In the genomic region with DNA sequence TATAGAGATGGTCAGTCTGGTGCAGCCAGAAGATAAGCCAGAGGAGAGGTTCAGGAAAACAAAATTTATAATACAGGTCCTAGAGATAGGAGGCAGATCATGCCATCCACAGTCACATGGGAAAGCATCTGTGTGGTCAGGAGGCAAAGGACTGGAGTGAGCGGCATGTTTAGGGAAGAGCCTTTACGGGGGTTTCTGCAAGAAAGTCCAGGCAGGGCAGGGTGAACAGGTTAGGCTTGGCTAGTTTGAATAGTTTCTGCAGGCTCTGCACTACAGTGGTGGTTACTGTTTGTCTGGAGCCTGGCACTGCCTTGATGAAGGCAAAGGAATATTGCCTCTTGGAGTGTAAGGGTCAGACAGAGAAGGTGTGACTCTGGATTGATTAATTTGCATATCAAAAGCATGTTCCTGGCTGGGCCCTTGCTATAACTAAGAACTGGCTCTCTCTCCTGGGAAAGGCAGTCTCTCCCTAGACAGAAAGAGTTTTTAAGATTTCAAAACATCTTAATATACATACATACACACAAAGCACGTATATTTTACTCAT, we compare ENCODE assay signal across 2 cellular contexts.
TF ChIP-seq lines count a peak whose summit lies in the region.

No MANE protein-coding gene starts in this region.

TF ChIP-seq in GM23338, 12 proteins besides CTCF, POLR2A, EP300 and RAD21 (continues in another document):
- TF ChIP-seq ETS1 (IDR thresholded peaks at IDR 0.05) (no peak), ZNF114 (CRISPR knock-in tag; IDR thresholded peaks at IDR 0.05) (no peak), REST (IDR thresholded peaks at IDR 0.05; ENCODE audit: unreplicated experiment) (no peak), POLR2AphosphoS5 (IDR thresholded peaks at IDR 0.05; ENCODE audit: low read depth) (no peak), CREB1 (CRISPR knock-in tag; IDR thresholded peaks at IDR 0.05; ENCODE audit: low read depth) (no peak), JUNB (IDR thresholded peaks at IDR 0.05; ENCODE audit: unreplicated experiment) (no peak), ZNF331 (CRISPR knock-in tag; IDR thresholded peaks at IDR 0.05; ENCODE audit: low read depth) (no peak), STAT1 (IDR thresholded peaks at IDR 0.05; ENCODE audit: unreplicated experiment) (no peak)
- TF ChIP-seq, protein P1, sequence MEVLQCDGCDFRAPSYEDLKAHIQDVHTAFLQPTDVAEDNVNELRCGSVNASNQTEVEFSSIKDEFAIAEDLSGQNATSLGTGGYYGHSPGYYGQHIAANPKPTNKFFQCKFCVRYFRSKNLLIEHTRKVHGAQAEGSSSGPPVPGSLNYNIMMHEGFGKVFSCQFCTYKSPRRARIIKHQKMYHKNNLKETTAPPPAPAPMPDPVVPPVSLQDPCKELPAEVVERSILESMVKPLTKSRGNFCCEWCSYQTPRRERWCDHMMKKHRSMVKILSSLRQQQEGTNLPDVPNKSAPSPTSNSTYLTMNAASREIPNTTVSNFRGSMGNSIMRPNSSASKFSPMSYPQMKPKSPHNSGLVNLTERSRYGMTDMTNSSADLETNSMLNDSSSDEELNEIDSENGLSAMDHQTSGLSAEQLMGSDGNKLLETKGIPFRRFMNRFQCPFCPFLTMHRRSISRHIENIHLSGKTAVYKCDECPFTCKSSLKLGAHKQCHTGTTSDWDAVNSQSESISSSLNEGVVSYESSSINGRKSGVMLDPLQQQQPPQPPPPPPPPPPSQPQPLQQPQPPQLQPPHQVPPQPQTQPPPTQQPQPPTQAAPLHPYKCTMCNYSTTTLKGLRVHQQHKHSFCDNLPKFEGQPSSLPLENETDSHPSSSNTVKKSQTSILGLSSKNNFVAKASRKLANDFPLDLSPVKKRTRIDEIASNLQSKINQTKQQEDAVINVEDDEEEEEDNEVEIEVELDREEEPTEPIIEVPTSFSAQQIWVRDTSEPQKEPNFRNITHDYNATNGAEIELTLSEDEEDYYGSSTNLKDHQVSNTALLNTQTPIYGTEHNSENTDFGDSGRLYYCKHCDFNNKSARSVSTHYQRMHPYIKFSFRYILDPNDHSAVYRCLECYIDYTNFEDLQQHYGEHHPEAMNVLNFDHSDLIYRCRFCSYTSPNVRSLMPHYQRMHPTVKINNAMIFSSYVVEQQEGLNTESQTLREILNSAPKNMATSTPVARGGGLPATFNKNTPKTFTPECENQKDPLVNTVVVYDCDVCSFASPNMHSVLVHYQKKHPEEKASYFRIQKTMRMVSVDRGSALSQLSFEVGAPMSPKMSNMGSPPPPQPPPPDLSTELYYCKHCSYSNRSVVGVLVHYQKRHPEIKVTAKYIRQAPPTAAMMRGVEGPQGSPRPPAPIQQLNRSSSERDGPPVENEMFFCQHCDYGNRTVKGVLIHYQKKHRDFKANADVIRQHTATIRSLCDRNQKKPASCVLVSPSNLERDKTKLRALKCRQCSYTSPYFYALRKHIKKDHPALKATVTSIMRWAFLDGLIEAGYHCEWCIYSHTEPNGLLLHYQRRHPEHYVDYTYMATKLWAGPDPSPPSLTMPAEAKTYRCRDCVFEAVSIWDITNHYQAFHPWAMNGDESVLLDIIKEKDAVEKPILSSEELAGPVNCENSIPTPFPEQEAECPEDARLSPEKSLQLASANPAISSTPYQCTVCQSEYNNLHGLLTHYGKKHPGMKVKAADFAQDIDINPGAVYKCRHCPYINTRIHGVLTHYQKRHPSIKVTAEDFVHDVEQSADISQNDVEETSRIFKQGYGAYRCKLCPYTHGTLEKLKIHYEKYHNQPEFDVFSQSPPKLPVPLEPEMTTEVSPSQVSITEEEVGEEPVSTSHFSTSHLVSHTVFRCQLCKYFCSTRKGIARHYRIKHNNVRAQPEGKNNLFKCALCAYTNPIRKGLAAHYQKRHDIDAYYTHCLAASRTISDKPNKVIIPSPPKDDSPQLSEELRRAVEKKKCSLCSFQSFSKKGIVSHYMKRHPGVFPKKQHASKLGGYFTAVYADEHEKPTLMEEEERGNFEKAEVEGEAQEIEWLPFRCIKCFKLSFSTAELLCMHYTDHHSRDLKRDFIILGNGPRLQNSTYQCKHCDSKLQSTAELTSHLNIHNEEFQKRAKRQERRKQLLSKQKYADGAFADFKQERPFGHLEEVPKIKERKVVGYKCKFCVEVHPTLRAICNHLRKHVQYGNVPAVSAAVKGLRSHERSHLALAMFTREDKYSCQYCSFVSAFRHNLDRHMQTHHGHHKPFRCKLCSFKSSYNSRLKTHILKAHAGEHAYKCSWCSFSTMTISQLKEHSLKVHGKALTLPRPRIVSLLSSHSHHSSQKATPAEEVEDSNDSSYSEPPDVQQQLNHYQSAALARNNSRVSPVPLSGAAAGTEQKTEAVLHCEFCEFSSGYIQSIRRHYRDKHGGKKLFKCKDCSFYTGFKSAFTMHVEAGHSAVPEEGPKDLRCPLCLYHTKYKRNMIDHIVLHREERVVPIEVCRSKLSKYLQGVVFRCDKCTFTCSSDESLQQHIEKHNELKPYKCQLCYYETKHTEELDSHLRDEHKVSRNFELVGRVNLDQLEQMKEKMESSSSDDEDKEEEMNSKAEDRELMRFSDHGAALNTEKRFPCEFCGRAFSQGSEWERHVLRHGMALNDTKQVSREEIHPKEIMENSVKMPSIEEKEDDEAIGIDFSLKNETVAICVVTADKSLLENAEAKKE (CRISPR knock-in tag; IDR thresholded peaks at IDR 0.05) = no peak

TF ChIP-seq in H1, 55 proteins besides CTCF, POLR2A, EP300 and RAD21:
- TF ChIP-seq GABPA (IDR thresholded peaks at IDR 0.05; ENCODE audit: borderline replicate concordance, insufficient read depth, low read length) (no peak), CREB1 (IDR thresholded peaks at IDR 0.05) (no peak), BACH1 (IDR thresholded peaks at IDR 0.05; ENCODE audit: low read length) (no peak), NRF1 (IDR thresholded peaks at IDR 0.05; ENCODE audit: low read depth, low read length) (no peak), EZH2 (IDR thresholded peaks at IDR 0.05; ENCODE audit: low read depth, low read length, severe bottlenecking) (no peak)
